Comparison of ENCODE assay signal across 5 cellular contexts in the genomic region with DNA sequence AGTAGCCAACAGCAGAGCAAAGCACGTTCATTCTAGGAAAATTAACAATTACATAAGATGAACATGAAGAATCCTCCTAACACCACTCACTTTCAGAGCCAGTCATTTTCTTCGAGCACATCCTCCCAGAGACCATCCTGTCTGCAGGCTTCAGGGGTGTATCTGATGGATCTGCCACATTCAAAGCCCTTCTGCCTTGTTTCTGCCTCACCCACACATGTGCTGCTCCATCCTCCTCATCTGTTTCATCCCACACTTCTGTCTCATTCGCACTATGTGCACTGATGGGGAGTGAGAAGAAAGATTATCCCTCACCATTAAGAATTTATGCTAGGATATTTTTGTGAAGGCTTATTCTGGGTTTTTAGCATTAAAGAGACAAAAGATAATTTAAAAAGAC.
"Had no signal": no experiment of that assay in that cellular context is flagged by ENCODE, and none has a peak within 500 bp of the region (broad histone marks: within the 10 kb centered on the region; RNA-seq: fewer than 3 reads in every experiment).

No MANE protein-coding gene starts in this region.

- DNase-seq: GOT3, H7, IMR-90 had no signal

- ATAC-seq: HCT116, K562 had no signal
